Comparison of ENCODE assay signal across 15 cellular contexts in genomic region chr17:20275653-20276052, GRCh38.
"Had no signal": no experiment of that assay in that cellular context is flagged by ENCODE, and none has a peak within 500 bp of the region (broad histone marks: within the 10 kb centered on the region; RNA-seq: fewer than 3 reads in every experiment).

No MANE protein-coding gene starts in this region.

- H3K4me1 ChIP-seq: right atrium auricular region had no signal

- ATAC-seq: activated CD8-positive, alpha-beta memory T cell treated with anti-CD3 and anti-CD28 coated beads, Interleukin-2, amount 10 ng/mL, durations not matched to agents 7 days and 5 days; left cardiac atrium had no signal

- H3K27ac ChIP-seq: coronary artery, right atrium auricular region, tibial nerve, vagina had no signal

- DNase-seq: activated CD4-positive, CD25-positive, alpha-beta regulatory T cell treated with anti-CD3 and anti-CD28 coated beads, Interleukin-2, amount 50 U/mL, for 72 hours; activated CD8-positive, alpha-beta memory T cell treated with anti-CD3 and anti-CD28 coated beads, Interleukin-2, amount 10 ng/mL, durations not matched to agents 7 days and 5 days; effector CD4-positive, alpha-beta T cell; foreskin melanocyte; head of caudate nucleus; left cardiac atrium; naive B cell; T-helper 9 cell had no signal

- H3K4me3 ChIP-seq: coronary artery, lung, right atrium auricular region, skin epidermis, tibial nerve, vagina had no signal

- H3K27me3 Mint-ChIP-seq: activated CD8-positive, alpha-beta memory T cell treated with anti-CD3 and anti-CD28 coated beads, Interleukin-2, amount 10 ng/mL, durations not matched to agents 7 days and 5 days; naive B cell had no signal

- H3K9me3 Mint-ChIP-seq: activated T-helper 1 cell treated with anti-CD3 and anti-CD28 coated beads, Interleukin-12 subunit alpha, Interleukin-12 subunit beta, Interleukin-2, Interleukin-4 antibody, amounts not matched to agents 30 ng/mL and 10 ng/mL and 1 ng/mL, durations not matched to agents 14 hours and 24 hours and 36 hours had no signal

- H3K27me3 ChIP-seq: right atrium auricular region, tibial nerve, vagina had no signal

- H3K9me3 ChIP-seq: right atrium auricular region, tibial nerve, vagina had no signal

- H3K4me3 Mint-ChIP-seq: activated CD8-positive, alpha-beta memory T cell treated with anti-CD3 and anti-CD28 coated beads, Interleukin-2, amount 10 ng/mL, durations not matched to agents 7 days and 5 days; naive B cell had no signal

- H3K36me3 ChIP-seq: right atrium auricular region, vagina had no signal

- H3K27ac Mint-ChIP-seq: activated CD8-positive, alpha-beta memory T cell treated with anti-CD3 and anti-CD28 coated beads, Interleukin-2, amount 10 ng/mL, durations not matched to agents 7 days and 5 days had no signal
